ENCODE assay signal across 16 cellular contexts in the genomic region with DNA sequence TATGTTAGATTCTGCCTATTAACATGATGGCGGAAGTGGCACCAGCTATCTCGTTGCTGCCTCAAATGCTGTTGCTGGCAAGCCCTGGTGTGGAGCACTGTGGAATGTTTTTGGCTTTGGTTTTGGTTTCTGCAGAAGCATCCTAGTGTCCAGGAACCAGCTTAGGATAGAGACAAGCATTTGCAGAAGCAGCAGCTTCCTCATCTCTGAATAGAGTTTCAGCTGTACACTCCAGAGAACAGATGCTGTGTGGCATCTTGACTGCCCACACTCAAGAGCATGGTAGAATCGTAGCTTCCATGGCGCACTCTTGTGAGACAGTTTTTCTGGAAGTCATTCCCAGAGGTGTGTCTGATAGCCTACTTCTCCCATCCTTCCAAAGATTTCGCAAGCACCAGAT.
A peak's percentile ranks its signal among the peaks of the same experiment; 100 is the strongest.
DNase-seq lines count a peak whose midpoint lies in the region; FAIRE-seq and TF ChIP-seq lines count a peak whose summit lies in the region.
"Had no signal": no experiment of that assay in that cellular context is flagged by ENCODE, and none has a peak within 500 bp of the region (broad histone marks: within the 10 kb centered on the region; RNA-seq: fewer than 3 reads in every experiment).

No MANE protein-coding gene starts in this region.

- H3K18ac ChIP-seq in H1 (ENCODE audit: extremely low read depth, low read length), result no peak overlapping the region

- no peaks in the 10 kb centered on the region for H3K9me3 ChIP-seq in H1 (ENCODE audit: insufficient read depth in 2 of 2, low read depth in 1 of 2, low read length in 1 of 2)
- no peaks in the 10 kb centered on the region for H3K9me3 ChIP-seq in small intestine (ENCODE audit: control insufficient read depth, low read depth)
- H3K9me3 ChIP-seq: BLaER1 had no signal

- H3K79me1 ChIP-seq in H1 (ENCODE audit: low read depth, low read length), result no peaks in the 10 kb centered on the region

- H2BK15ac ChIP-seq in H1 (ENCODE audit: low read length), result no peak overlapping the region

- CTCF ChIA-PET in H1 (lab: Charles Lee; ENCODE audit: partially characterized antibody), result interaction anchor here (1.2 to 2.2 kb wide), 4 partner anchors 11 to 81 kb away, joined by 3 to 8 read pairs (median 4); no protein-coding TSS in a partner anchor

- H3K4me1 ChIP-seq in H1 (replicated peaks in 1 of 4; ENCODE audit: control insufficient read depth in 3 of 4, insufficient read depth in 4 of 4, low read length in 3 of 4) (no peaks in the 10 kb centered on the region; a peak in 1 of 7 replicates), small intestine (ENCODE audit: control insufficient read depth in 2 of 2, insufficient read depth in 1 of 2, low read depth in 1 of 2, low read length in 1 of 2) (no peaks in the 10 kb centered on the region)
- H3K4me1 ChIP-seq: BLaER1 had no signal

- H3K14ac ChIP-seq in H1 (ENCODE audit: insufficient read length), result no peak overlapping the region

- H3K79me2 ChIP-seq in H1 (ENCODE audit: control insufficient read depth in 1 of 2, insufficient read depth in 2 of 2, low read length in 2 of 2), result no peaks in the 10 kb centered on the region

- no peak overlapping the region for H3K9ac ChIP-seq in H1 (replicated peaks in 1 of 4; ENCODE audit: extremely low read depth in 1 of 4, low read depth in 3 of 4, low read length in 3 of 4)
- H3K9ac ChIP-seq: BLaER1 had no signal

- DNase-seq in H1 (ENCODE audit: low read depth in 1 of 2, low spot score in 2 of 2), result no peak
- peak; percentile 32 for DNase-seq in middle frontal gyrus (ENCODE audit: extremely low spot score, low spot score)
- DNase-seq in superior temporal gyrus (ENCODE audit: extremely low spot score), result peak; percentile 37
- DNase-seq in AG08395 (ENCODE audit: low spot score), result no peak
- no peak for DNase-seq in small intestine
- DNase-seq in NCI-H510A treated with DMSO at 0.1 percent for 48 hours (lab: John Stamatoyannopoulos, UW), result no peak
- DNase-seq: Caco-2; CD4-positive, CD25-positive, alpha-beta regulatory T cell; CD8-positive, alpha-beta T cell; DMS153; DND-41; H9 had no signal

- TF ChIP-seq POLR2A in H1 (IDR thresholded peaks at IDR 0.05; ENCODE audit: control extremely low read depth in 1 of 2, low read depth in 2 of 2, low read length in 2 of 2), result no peak

- H3K4me2 ChIP-seq in H1 (ENCODE audit: insufficient read depth in 1 of 2, low read depth in 2 of 2, low read length in 2 of 2), result no peak overlapping the region
- H3K4me2 ChIP-seq: BLaER1 had no signal

- no peak overlapping the region for H4K91ac ChIP-seq in H1 (replicated peaks; ENCODE audit: insufficient read length, low read length)

- 0 out of 2 replicates have a peak overlapping the region, but pooled peaks have one; percentile 4 for H2AFZ ChIP-seq in H1 (ENCODE audit: low read length)

- POLR2A ChIA-PET in H1 (lab: Charles Lee; ENCODE audit: partially characterized antibody), result interaction anchor here (1.2 kb wide), 1 partner anchor 43 kb away, joined by 3 read pairs; no protein-coding TSS in a partner anchor

- H3K27me3 ChIP-seq in H1 (replicated peaks in 1 of 4; ENCODE audit: control insufficient read depth in 3 of 4, extremely low read depth in 1 of 4, insufficient read depth in 3 of 4, low read length in 3 of 4), result no peaks in the 10 kb centered on the region
- no peaks in the 10 kb centered on the region for H3K27me3 ChIP-seq in small intestine (ENCODE audit: control insufficient read depth in 2 of 2, insufficient read depth in 2 of 2, low read length in 2 of 2)
- H3K27me3 ChIP-seq: BLaER1 had no signal

- H4K5ac ChIP-seq in H1 (ENCODE audit: insufficient read length, low read depth, low read length), result no peak overlapping the region

- 94% methylated on average over 5 of the region's 5 CpGs; no CpG with 5 or more reads in 1 of the 2 experiments for WGBS in H1 (ENCODE audit: extremely low coverage in 1 of 2, insufficient coverage in 1 of 2, insufficient read length in 1 of 2, insufficient replicate concordance in 2 of 2, low coverage in 1 of 2, low lambda C conversion rate in 2 of 2, missing lambda C conversion rate in 1 of 2), 2 experiments
- WGBS in small intestine, 3 donors, result 87 to 92% (median 91%) methylated on average over 5 of the region's 5 CpGs

- no peak overlapping the region for H2BK5ac ChIP-seq in H1 (ENCODE audit: low read depth, low read length)

- H2AK5ac ChIP-seq in H1 (ENCODE audit: low read depth, low read length), result no peak overlapping the region

- no peak for FAIRE-seq in H1 (lab: Jason Lieb, UNC)
- no peak for FAIRE-seq in small intestine (lab: Jason Lieb, UNC)
- FAIRE-seq: G401.6, GM12892 had no signal

- no peak for TF ChIP-seq RAD21 in H1 (IDR thresholded peaks at IDR 0.05 in 1 of 2, conservative IDR thresholded peaks at IDR 0.05 in 1 of 2; ENCODE audit: low read depth in 2 of 2, low read length in 2 of 2)

- H3K27ac ChIP-seq in H1 (ENCODE audit: low read depth, low read length) (no peak overlapping the region), small intestine (ENCODE audit: low read depth in 1 of 2, low read length in 1 of 2) (no peak overlapping the region)
- H3K27ac ChIP-seq: BLaER1, C4-2B had no signal

- H3K4me3 ChIP-seq in H1 (ENCODE audit: extremely low read depth in 1 of 4, insufficient read depth in 2 of 4, low read depth in 3 of 4, low read length in 4 of 4) (no peak overlapping the region), small intestine (ENCODE audit: low read depth in 1 of 2, low read length in 2 of 2) (no peak overlapping the region)
- H3K4me3 ChIP-seq: BLaER1 had no signal

- H3K36me3 ChIP-seq in H1 (ENCODE audit: control insufficient read depth in 2 of 4, insufficient read depth in 4 of 4, low read length in 3 of 4), result no peaks in the 10 kb centered on the region
- H3K36me3 ChIP-seq in small intestine (ENCODE audit: control insufficient read depth in 2 of 2, insufficient read depth in 2 of 2, low read length in 2 of 2), result no peaks in the 10 kb centered on the region
- H3K36me3 ChIP-seq: BLaER1 had no signal

- no peak for TF ChIP-seq EP300 in H1 (IDR thresholded peaks at IDR 0.05; ENCODE audit: borderline replicate concordance in 1 of 2, low read depth in 2 of 2, low read length in 2 of 2)

- no peak overlapping the region for H3K56ac ChIP-seq in H1 (replicated peaks; ENCODE audit: insufficient read length, low read depth, low read length)

- no peak overlapping the region for H3K4ac ChIP-seq in H1 (replicated peaks; ENCODE audit: insufficient read length, low read depth, low read length)

- no peak overlapping the region for H4K8ac ChIP-seq in H1 (ENCODE audit: extremely low read depth, insufficient read depth, low read length)

- H2BK120ac ChIP-seq in H1 (replicated peaks; ENCODE audit: low read depth, low read length), result no peak overlapping the region

- H2BK12ac ChIP-seq in H1 (ENCODE audit: low read depth, low read length), result no peak overlapping the region

- H2BK20ac ChIP-seq in H1 (ENCODE audit: low read length), result no peak overlapping the region

- H3K23ac ChIP-seq in H1 (ENCODE audit: insufficient read length), result no peak overlapping the region

- TF ChIP-seq CTCF in H1 (IDR thresholded peaks at IDR 0.05; ENCODE audit: control extremely low read depth in 1 of 3, insufficient read depth in 1 of 3, low read depth in 1 of 3, low read length in 3 of 3), result no peak

- no peaks in the 10 kb centered on the region for H3K23me2 ChIP-seq in H1 (ENCODE audit: low read depth, low read length)

- H4K20me1 ChIP-seq in H1 (replicated peaks in 1 of 2; ENCODE audit: control insufficient read depth in 1 of 2, insufficient read depth in 2 of 2, low read length in 2 of 2), result no peaks in the 10 kb centered on the region
- H4K20me1 ChIP-seq: BLaER1 had no signal

TF ChIP-seq in H1, 55 proteins besides CTCF, POLR2A, EP300 and RAD21:
- TF ChIP-seq MAX (IDR thresholded peaks at IDR 0.05) (no peak), SIN3A (conservative IDR thresholded peaks at IDR 0.05 in 1 of 2, IDR thresholded peaks at IDR 0.05 in 1 of 2; ENCODE audit: low read depth in 1 of 2, low read length in 2 of 2) (no peak), RBBP5 (IDR thresholded peaks at IDR 0.05; ENCODE audit: borderline replicate concordance, low read depth, low read length) (no peak), GABPA (IDR thresholded peaks at IDR 0.05; ENCODE audit: borderline replicate concordance, insufficient read depth, low read length) (no peak)
TF ChIP-seq in H1: peak in this region for 0.

Comparison
In these comparisons a context has a peak if more than half of its experiments do, and no peak if none do; other contexts are left out.
1. DNase-seq: peak in middle frontal gyrus (single experiment) and superior temporal gyrus (single experiment); none in H1 (0 of 2), AG08395 (single experiment), small intestine (single experiment) and NCI-H510A treated with DMSO at 0.1 percent for 48 hours (single experiment).